Comparison of ENCODE assay signal across 1 cellular context in genomic region chr15:97598353-97598798, GRCh38.
TF ChIP-seq lines count a peak whose summit lies in the region.

No MANE protein-coding gene starts in this region.

TF ChIP-seq in HEK293, 187 proteins besides CTCF, POLR2A, EP300 and RAD21 (continued from another document and continues in another):
- peak; percentile 43; the same call in 1 of the 2 replicates for TF ChIP-seq TSHZ1 (tag by site-specific recombination; IDR thresholded peaks at IDR 0.05; ENCODE audit: borderline replicate concordance)
- no peak for TF ChIP-seq ZNF26 (tag by site-specific recombination; IDR thresholded peaks at IDR 0.05)
- TF ChIP-seq PRDM4 (tag by site-specific recombination; IDR thresholded peaks at IDR 0.05): no peak
- TF ChIP-seq ZNF473 (tag by site-specific recombination; IDR thresholded peaks at IDR 0.05): no peak
- TF ChIP-seq KLF10 (tag by site-specific recombination; IDR thresholded peaks at IDR 0.05): peak; percentile 47
- no peak for TF ChIP-seq ZNF555 (tag by site-specific recombination; conservative IDR thresholded peaks at IDR 0.05)
- no peak for TF ChIP-seq PBX3 (CRISPR knock-in tag; IDR thresholded peaks at IDR 0.05)
- TF ChIP-seq BCL11B (tag by site-specific recombination; IDR thresholded peaks at IDR 0.05; ENCODE audit: low read depth): no peak
- no peak for TF ChIP-seq ZNF785 (tag by site-specific recombination; IDR thresholded peaks at IDR 0.05)
- TF ChIP-seq ZNF600 (tag by site-specific recombination; IDR thresholded peaks at IDR 0.05): no peak
- no peak for TF ChIP-seq ZNF658 (tag by site-specific recombination; IDR thresholded peaks at IDR 0.05)
- no peak for TF ChIP-seq ZNF514 (tag by site-specific recombination; IDR thresholded peaks at IDR 0.05)
- TF ChIP-seq ZNF2 (tag by site-specific recombination; IDR thresholded peaks at IDR 0.05): no peak
- TF ChIP-seq YY1 (tag by site-specific recombination; IDR thresholded peaks at IDR 0.05): no peak
- TF ChIP-seq ZNF488 (tag by site-specific recombination; IDR thresholded peaks at IDR 0.05): no peak
- no peak for TF ChIP-seq ZBTB10 (tag by site-specific recombination; IDR thresholded peaks at IDR 0.05)
- TF ChIP-seq SP7 (tag by site-specific recombination; IDR thresholded peaks at IDR 0.05): 0 out of 2 replicates have a peak, but pooled peaks have one; percentile 43
- TF ChIP-seq ZNF623 (tag by site-specific recombination; IDR thresholded peaks at IDR 0.05): no peak
- TF ChIP-seq ZNF239 (tag by site-specific recombination; IDR thresholded peaks at IDR 0.05): no peak
- no peak for TF ChIP-seq ZNF48 (tag by site-specific recombination; IDR thresholded peaks at IDR 0.05)
- no peak for TF ChIP-seq ZNF704 (tag by site-specific recombination; IDR thresholded peaks at IDR 0.05)
- TF ChIP-seq ZNF274 (IDR thresholded peaks at IDR 0.05; ENCODE audit: low read length): no peak
- no peak for TF ChIP-seq ZNF274 (tag by site-specific recombination; IDR thresholded peaks at IDR 0.05; ENCODE audit: borderline replicate concordance)
- TF ChIP-seq ZNF112 (tag by site-specific recombination; IDR thresholded peaks at IDR 0.05): no peak
- TF ChIP-seq ZFP69B (tag by site-specific recombination; IDR thresholded peaks at IDR 0.05): no peak
- TF ChIP-seq ZNF433 (tag by site-specific recombination; IDR thresholded peaks at IDR 0.05; ENCODE audit: low read depth): no peak
- no peak for TF ChIP-seq ZIC2 (tag by site-specific recombination; IDR thresholded peaks at IDR 0.05)
- no peak for TF ChIP-seq KLF16 (tag by site-specific recombination; IDR thresholded peaks at IDR 0.05)
- no peak for TF ChIP-seq ZBTB7A (tag by site-specific recombination; IDR thresholded peaks at IDR 0.05; ENCODE audit: low read depth)
- TF ChIP-seq ZBTB8A (tag by site-specific recombination; IDR thresholded peaks at IDR 0.05): no peak
- TF ChIP-seq PRDM6 (tag by site-specific recombination; IDR thresholded peaks at IDR 0.05): peak; percentile 46; the same call in 1 of the 2 replicates
- TF ChIP-seq ZNF548 (tag by site-specific recombination; IDR thresholded peaks at IDR 0.05): no peak
- TF ChIP-seq ZBTB17 (tag by site-specific recombination; IDR thresholded peaks at IDR 0.05): no peak
- TF ChIP-seq ZNF202 (tag by site-specific recombination; IDR thresholded peaks at IDR 0.05; ENCODE audit: borderline replicate concordance): no peak
- TF ChIP-seq KLF8 (tag by site-specific recombination; IDR thresholded peaks at IDR 0.05): peak; percentile 90
- TF ChIP-seq HOXD13 (CRISPR knock-in tag; IDR thresholded peaks at IDR 0.05; ENCODE audit: borderline replicate concordance): no peak
- no peak for TF ChIP-seq ZNF214 (tag by site-specific recombination; IDR thresholded peaks at IDR 0.05; ENCODE audit: borderline replicate concordance)
- TF ChIP-seq SCRT1 (tag by site-specific recombination; IDR thresholded peaks at IDR 0.05; ENCODE audit: borderline replicate concordance): no peak
- no peak for TF ChIP-seq ZNF311 (tag by site-specific recombination; IDR thresholded peaks at IDR 0.05; ENCODE audit: borderline replicate concordance)
- TF ChIP-seq ZNF280C (tag by site-specific recombination; IDR thresholded peaks at IDR 0.05): no peak
